22 cellular contexts compared by ENCODE assay signal in the genomic region with DNA sequence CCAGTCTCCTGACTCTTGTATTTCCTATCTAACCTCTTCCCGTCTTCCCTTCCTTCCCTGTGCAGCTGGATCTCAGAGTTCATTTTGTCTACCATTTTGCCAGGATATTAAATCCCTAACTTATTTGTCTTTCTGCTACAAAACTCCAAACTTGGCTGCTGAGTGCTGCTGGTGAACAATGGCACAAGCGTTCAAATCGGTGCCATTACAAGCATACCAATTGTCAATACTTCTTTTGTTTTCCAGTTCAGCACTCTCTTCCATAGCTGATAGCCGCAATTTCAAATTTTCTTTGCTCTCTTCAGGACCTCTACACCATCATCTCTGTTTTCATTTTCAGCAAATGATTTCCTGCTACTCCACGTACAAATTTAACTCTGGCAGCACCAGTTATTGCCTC.
DNase-seq lines count a peak whose midpoint lies in the region; ATAC-seq and FAIRE-seq lines count a peak whose summit lies in the region.
"Had no signal": no experiment of that assay in that cellular context is flagged by ENCODE, and none has a peak within 500 bp of the region (broad histone marks: within the 10 kb centered on the region; RNA-seq: fewer than 3 reads in every experiment).

No MANE protein-coding gene starts in this region.

- DNase-seq in HTR-8/SVneo (ENCODE audit: insufficient read length, low spot score), result no peak
- DNase-seq in caudate nucleus (lab: John Stamatoyannopoulos, UW), result peak in 9 of 61 donors; percentile 8 to 47 (median 20)
- peak; percentile 48 for DNase-seq in medulla oblongata (ENCODE audit: extremely low spot score)
- DNase-seq in substantia nigra (lab: John Stamatoyannopoulos, UW), result peak in 11 of 49 donors; percentile 3 to 52 (median 10)
- no peak for DNase-seq in DMS79 (lab: John Stamatoyannopoulos, UW)
- no peak for DNase-seq in T-helper 2 cell
- DNase-seq: CD4-positive, alpha-beta memory T cell; H7; KBM-7; MM.1S; NCI-H1048; NCI-H1436; NCI-H187 treated with DMSO at 0.1 percent for 48 hours; NCI-H2107; NCI-H524 treated with DMSO at 0.1 percent for 48 hours; NCI-H82; SJCRH30 had no signal

- no peak for ATAC-seq in HG03354 (IDR thresholded peaks at IDR 0.05; ENCODE audit: poor library complexity, severe bottlenecking, unreplicated experiment)
- ATAC-seq: HepG2, Panc1 had no signal

- H3K27ac ChIP-seq in caudate nucleus (ENCODE audit: low read depth, low read length) (peak overlapping the region; percentile 97), substantia nigra (ENCODE audit: low read depth, low read length, poor library complexity, severe bottlenecking) (peak overlapping the region; percentile 79)
- H3K27ac ChIP-seq: BLaER1 treated with 17β-estradiol and CSF1 and Interleukin-3, amounts not matched to agents 10 nM and 100 nM; SJCRH30 had no signal

- FAIRE-seq in HTR-8/SVneo (lab: Jason Lieb, UNC), result peak; percentile 84
- FAIRE-seq: GM12891, HepG2 had no signal
